Comparison of ENCODE assay signal across 8 cellular contexts in the genomic region with DNA sequence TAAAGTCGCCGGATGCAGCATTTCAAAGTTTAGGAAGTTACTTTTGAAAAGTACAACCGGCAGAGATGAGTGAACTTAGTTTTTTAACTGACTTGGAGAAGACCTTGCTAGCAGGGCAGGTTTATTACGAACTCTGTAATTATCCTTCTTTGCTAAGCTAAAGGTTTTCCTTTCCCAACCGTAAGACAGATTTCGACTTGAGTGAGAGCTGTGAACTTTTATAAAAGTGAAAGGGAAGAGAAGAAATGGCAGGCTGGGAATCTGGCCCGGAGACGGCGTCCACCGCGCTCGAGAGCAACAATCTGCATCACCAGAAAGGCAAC. TPM values are rescaled to one million over a fixed set of nuclear protein-coding genes. Genes with fewer than 3 reads are reported as not detected.
DNase-seq lines count a peak whose midpoint lies in the region; ATAC-seq, FAIRE-seq and TF ChIP-seq lines count a peak whose summit lies in the region.

No MANE protein-coding gene starts in this region.

- WGBS in H1 (ENCODE audit: extremely low coverage in 1 of 2, insufficient coverage in 1 of 2, insufficient read length in 1 of 2, insufficient replicate concordance in 2 of 2, low coverage in 1 of 2, low lambda C conversion rate in 2 of 2, missing lambda C conversion rate in 1 of 2), 2 experiments: 23% methylated on average over 12 of the region's 12 CpGs; no CpG with 5 or more reads in 1 of the 2 experiments

- H3K14ac ChIP-seq in H1 (ENCODE audit: insufficient read length): no peak overlapping the region

- TF ChIP-seq RAD21 in H1 (IDR thresholded peaks at IDR 0.05 in 1 of 2, conservative IDR thresholded peaks at IDR 0.05 in 1 of 2; ENCODE audit: low read depth in 2 of 2, low read length in 2 of 2): no peak

- H3K27ac ChIP-seq in H1 (ENCODE audit: low read depth, low read length) (0 out of 2 replicates have a peak overlapping the region, but pooled peaks have one; percentile 47), osteoblast (ENCODE audit: low read depth, low read length) (peak overlapping the region; percentile 89)

- H3K23ac ChIP-seq in H1 (ENCODE audit: insufficient read length): no peak overlapping the region

- H2BK20ac ChIP-seq in H1 (ENCODE audit: low read length): no peak overlapping the region

- H3K27ac Mint-ChIP-seq in IgD-negative memory B cell: peak overlapping the region in 1 of 3 donors; percentile 65

- H2AFZ ChIP-seq in H1 (ENCODE audit: low read length) (no peak overlapping the region), osteoblast (ENCODE audit: low read length) (peak overlapping the region; percentile 73)

- H3K4ac ChIP-seq in H1 (replicated peaks; ENCODE audit: insufficient read length, low read depth, low read length): no peak overlapping the region

- H3K4me3 Mint-ChIP-seq in IgD-negative memory B cell: peak overlapping the region; percentile 72 to 88 (median 84)

- H3K27me3 Mint-ChIP-seq in IgD-negative memory B cell: peaks cover 37% of the 10 kb centered on the region

- no peak overlapping the region for H2BK15ac ChIP-seq in H1 (ENCODE audit: low read length)

- peak overlapping the region; percentile 45; the same call in 1 of the 2 replicates for H2BK5ac ChIP-seq in H1 (ENCODE audit: low read depth, low read length)

- H3K56ac ChIP-seq in H1 (replicated peaks; ENCODE audit: insufficient read length, low read depth, low read length): no peak overlapping the region

- no peak for TF ChIP-seq POLR2A in H1 (IDR thresholded peaks at IDR 0.05; ENCODE audit: control extremely low read depth in 1 of 2, low read depth in 2 of 2, low read length in 2 of 2)

- TF ChIP-seq CTCF in H1 (IDR thresholded peaks at IDR 0.05; ENCODE audit: control extremely low read depth in 1 of 3, insufficient read depth in 1 of 3, low read depth in 1 of 3, low read length in 3 of 3): no peak
- no peak for TF ChIP-seq CTCF in osteoblast (IDR thresholded peaks at IDR 0.05; ENCODE audit: extremely low read depth, low read depth, low read length)

- H3K4me2 ChIP-seq in H1 (ENCODE audit: insufficient read depth in 1 of 2, low read depth in 2 of 2, low read length in 2 of 2) (peak overlapping the region; percentile 48 to 74), osteoblast (ENCODE audit: insufficient read depth, low read length) (peak overlapping the region; percentile 91)

- H2AK5ac ChIP-seq in H1 (ENCODE audit: low read depth, low read length): no peak overlapping the region

- no peak overlapping the region for H2BK120ac ChIP-seq in H1 (replicated peaks; ENCODE audit: low read depth, low read length)

- peak overlapping the region; percentile 55 to 99 (median 64) for H3K4me3 ChIP-seq in H1 (ENCODE audit: extremely low read depth in 1 of 4, insufficient read depth in 2 of 4, low read depth in 3 of 4, low read length in 4 of 4)
- peak overlapping the region; percentile 78 for H3K4me3 ChIP-seq in osteoblast (ENCODE audit: insufficient read depth, low read length)

- CTCF ChIA-PET in H1 (lab: Charles Lee; ENCODE audit: partially characterized antibody): interaction anchor here (1.1 to 1.4 kb wide), 5 partner anchors 11 to 262 kb away, joined by 3 to 5 read pairs (median 3); no protein-coding TSS in a partner anchor

- H3K36me3 ChIP-seq in H1 (ENCODE audit: control insufficient read depth in 2 of 4, insufficient read depth in 4 of 4, low read length in 3 of 4) (no peaks in the 10 kb centered on the region; a peak in 1 of 8 replicates), osteoblast (ENCODE audit: insufficient read depth, low read length) (peaks cover 5% of the 10 kb centered on the region)

- H4K20me1 ChIP-seq in H1 (replicated peaks in 1 of 2; ENCODE audit: control insufficient read depth in 1 of 2, insufficient read depth in 2 of 2, low read length in 2 of 2): peaks cover 5 to 8% of the 10 kb centered on the region in 2 experiments
- peaks cover 15% of the 10 kb centered on the region for H4K20me1 ChIP-seq in osteoblast (ENCODE audit: insufficient read depth, low read length)

- no peak for FAIRE-seq in H1 (lab: Jason Lieb, UNC)

- peaks cover 0 to 4% (median 2%) of the 10 kb centered on the region in 3 donors for H3K9me3 Mint-ChIP-seq in IgD-negative memory B cell

- ATAC-seq in GM18858 (IDR thresholded peaks at IDR 0.05; ENCODE audit: unreplicated experiment) (peak; percentile 13), GM18861 (IDR thresholded peaks at IDR 0.05; ENCODE audit: unreplicated experiment) (no peak), HG03159 (IDR thresholded peaks at IDR 0.05; ENCODE audit: unreplicated experiment) (no peak)

- H3K79me2 ChIP-seq in H1 (ENCODE audit: control insufficient read depth in 1 of 2, insufficient read depth in 2 of 2, low read length in 2 of 2): peaks cover 0 to 33% of the 10 kb centered on the region in 2 experiments; a peak in 2 of 4 replicates
- H3K79me2 ChIP-seq in osteoblast (ENCODE audit: insufficient read depth, low read length): peaks cover 38% of the 10 kb centered on the region

- no peak overlapping the region for H4K91ac ChIP-seq in H1 (replicated peaks; ENCODE audit: insufficient read length, low read length)

- no peak overlapping the region for H4K5ac ChIP-seq in H1 (ENCODE audit: insufficient read length, low read depth, low read length)

- DNase-seq in H1 (ENCODE audit: low read depth in 1 of 2, low spot score in 2 of 2) (no peak), osteoblast (ENCODE audit: insufficient read length, low spot score, missing footprints) (peak; percentile 86), DMS153 (lab: John Stamatoyannopoulos, UW) (no peak), NCI-H748 (lab: John Stamatoyannopoulos, UW; ENCODE audit: unreplicated experiment) (no peak)

- TF ChIP-seq EP300 in H1 (IDR thresholded peaks at IDR 0.05; ENCODE audit: borderline replicate concordance in 1 of 2, low read depth in 2 of 2, low read length in 2 of 2): no peak

- H3K27me3 ChIP-seq in H1 (replicated peaks in 1 of 4; ENCODE audit: control insufficient read depth in 3 of 4, extremely low read depth in 1 of 4, insufficient read depth in 3 of 4, low read length in 3 of 4) (peaks cover 0 to 4% (median 1%) of the 10 kb centered on the region in 4 experiments; a peak in 4 of 7 replicates), osteoblast (ENCODE audit: insufficient read depth, low read length) (no peaks in the 10 kb centered on the region)

- no peaks in the 10 kb centered on the region for H3K9me3 ChIP-seq in H1 (ENCODE audit: insufficient read depth in 2 of 2, low read depth in 1 of 2, low read length in 1 of 2)
- no peaks in the 10 kb centered on the region for H3K9me3 ChIP-seq in osteoblast (ENCODE audit: low read depth, low read length)

- H3K4me1 ChIP-seq in H1 (replicated peaks in 1 of 4; ENCODE audit: control insufficient read depth in 3 of 4, insufficient read depth in 4 of 4, low read length in 3 of 4) (peaks cover 0 to 8% (median 0%) of the 10 kb centered on the region in 4 experiments; a peak in 5 of 7 replicates), osteoblast (ENCODE audit: insufficient read depth, low read length) (peaks cover 23% of the 10 kb centered on the region)

- no peaks in the 10 kb centered on the region for H3K79me1 ChIP-seq in H1 (ENCODE audit: low read depth, low read length)

- H3K23me2 ChIP-seq in H1 (ENCODE audit: low read depth, low read length): peaks cover 6% of the 10 kb centered on the region; the same call in 1 of the 2 replicates

- H3K9ac ChIP-seq in H1 (replicated peaks in 1 of 4; ENCODE audit: extremely low read depth in 1 of 4, low read depth in 3 of 4, low read length in 3 of 4): peak overlapping the region; percentile 53 to 80 (median 71)

- H3K4me1 Mint-ChIP-seq in IgD-negative memory B cell: peaks cover 5 to 11% (median 9%) of the 10 kb centered on the region in 3 donors

- H4K8ac ChIP-seq in H1 (ENCODE audit: extremely low read depth, insufficient read depth, low read length): peak overlapping the region; percentile 97; the same call in 1 of the 2 replicates

- no peaks in the 10 kb centered on the region for H3K36me3 Mint-ChIP-seq in IgD-negative memory B cell

- H2BK12ac ChIP-seq in H1 (ENCODE audit: low read depth, low read length): peak overlapping the region; percentile 70; the same call in 1 of the 2 replicates

- H3K18ac ChIP-seq in H1 (ENCODE audit: extremely low read depth, low read length): peak overlapping the region; percentile 89

- POLR2A ChIA-PET in H1 (lab: Charles Lee; ENCODE audit: partially characterized antibody): interaction anchor here (1.0 to 1.5 kb wide), 3 partner anchors 11 to 194 kb away, joined by 3 read pairs; no protein-coding TSS in a partner anchor

TF ChIP-seq in H1, 55 proteins besides CTCF, POLR2A, EP300 and RAD21 (continues in another document):
- no peak for TF ChIP-seq BRCA1 (IDR thresholded peaks at IDR 0.05; ENCODE audit: low read depth, low read length)
- no peak for TF ChIP-seq JUN (IDR thresholded peaks at IDR 0.05; ENCODE audit: low read depth, low read length)
- no peak for TF ChIP-seq KDM4A (IDR thresholded peaks at IDR 0.05; ENCODE audit: low read depth, low read length, severe bottlenecking)
- TF ChIP-seq KDM1A (IDR thresholded peaks at IDR 0.05; ENCODE audit: borderline replicate concordance, low read length): no peak
- TF ChIP-seq POU5F1 (IDR thresholded peaks at IDR 0.05; ENCODE audit: low read depth, low read length): no peak
- no peak for TF ChIP-seq MAFK (IDR thresholded peaks at IDR 0.05; ENCODE audit: low read depth, low read length)
- no peak for TF ChIP-seq CTBP2 (IDR thresholded peaks at IDR 0.05; ENCODE audit: borderline replicate concordance, insufficient read depth, insufficient read length, low read length)
- TF ChIP-seq GTF2F1 (IDR thresholded peaks at IDR 0.05; ENCODE audit: borderline replicate concordance, low read depth, low read length): no peak
- no peak for TF ChIP-seq RNF2 (IDR thresholded peaks at IDR 0.05; ENCODE audit: borderline replicate concordance, low read depth, low read length, missing control alignments, poor library complexity, severe bottlenecking)
- TF ChIP-seq SP2 (IDR thresholded peaks at IDR 0.05; ENCODE audit: low read length): no peak

RNA-seq across cellular contexts. Expression of gene TEAD1, which starts 0.7 kb away (rescaled TPM):
- polyA plus RNA-seq in IgD-negative memory B cell: not detected
- total RNA-seq in H1 (2021; fragmentation: NEBNext Ultra II Directional; extraction: Animal tissue kit (Norgen Biotek cat#: 25700)): 62.8 and 67.4 TPM in 2 replicates
- 15.6 and 17.2 TPM in 2 replicates for polyA plus RNA-seq in H1 (2011; rRNA removed)
- 19.0 TPM for polyA plus RNA-seq in H1 (2011; cell fraction: cytosol; rRNA removed)
- 31.2 TPM for polyA plus RNA-seq in H1 (2011; cell fraction: nucleus; rRNA removed)
- 15.4 to 30.4 TPM (median 23.4 TPM) in 4 replicates for polyA plus RNA-seq in H1 (2012, experiment 1 of 2)
- polyA plus RNA-seq in H1 (2012, experiment 2 of 2): 1.0 TPM
- polyA plus RNA-seq in H1 (2013, experiment 1 of 2): 20.0 TPM
- polyA plus RNA-seq in H1 (2013, experiment 2 of 2): 19.5 TPM
- polyA minus RNA-seq in H1 (2011; rRNA and poly(A)+ RNA removed): 54.9 and 60.0 TPM in 2 replicates
- polyA minus RNA-seq in H1 (2011; cell fraction: cytosol; rRNA and poly(A)+ RNA removed): 29.1 TPM
- polyA minus RNA-seq in H1 (2011; cell fraction: nucleus; rRNA and poly(A)+ RNA removed): 73.7 TPM
- total RNA-seq in osteoblast: 166 and 176 TPM in 2 replicates
